ENCODE assay signal across 8 cellular contexts in genomic region chr14:100486025-100486828, GRCh38.
DNase-seq lines count a peak whose midpoint lies in the region; ATAC-seq, FAIRE-seq and TF ChIP-seq lines count a peak whose summit lies in the region.

No MANE protein-coding gene starts in this region.

- H3K4me2 ChIP-seq in GM12878 (ENCODE audit: control insufficient read depth, insufficient read depth): peak overlapping the region; percentile 35

- TF ChIP-seq RAD21 in GM12878 (IDR thresholded peaks at IDR 0.05; ENCODE audit: insufficient read depth, low read depth, low read length): no peak

- no peaks in the 10 kb centered on the region for H3K79me2 ChIP-seq in GM12878 (ENCODE audit: control insufficient read depth, insufficient read depth, low read length)

- POLR2A ChIA-PET in GM12878 (lab: Charles Lee): no interaction called here

- H3K27me3 ChIP-seq in MG63: no peaks in the 10 kb centered on the region
- no peaks in the 10 kb centered on the region for H3K27me3 ChIP-seq in GM12878 (replicated peaks in 1 of 2; ENCODE audit: control insufficient read depth in 2 of 2, insufficient read depth in 2 of 2, low read length in 1 of 2)

- peak in 1 of 2 experiments; percentile 45; a peak in 1 of 4 replicates for TF ChIP-seq EP300 in GM12878 (IDR thresholded peaks at IDR 0.05; ENCODE audit: borderline replicate concordance in 1 of 2, control insufficient read depth in 1 of 2, low read depth in 2 of 2, low read length in 2 of 2)

- no peaks in the 10 kb centered on the region for H4K20me1 ChIP-seq in GM12878 (ENCODE audit: control insufficient read depth, insufficient read depth)

- in situ Hi-C loops in GM12878 (cut with MboI): no loop called here

- CTCF ChIA-PET in GM12878 (lab: Yijun Ruan, JAX): interaction anchor here (1.1 kb wide), 1 partner anchor 114 kb away, joined by 3 read pairs; no protein-coding TSS in a partner anchor

- intact Hi-C loops in GM12878 (cut with micrococcal nuclease; ENCODE audit: unreplicated experiment): no loop called here

- no peak for FAIRE-seq in GM12878 (lab: Jason Lieb, UNC)

- SMC1A ChIA-PET in GM12878 (lab: Charles Lee; ENCODE audit: uncharacterized antibody, unreplicated experiment): interaction anchor here (0.7 kb wide), 1 partner anchor 8 kb away, joined by 3 read pairs; no protein-coding TSS in a partner anchor

- no TSS peak for BruUV-seq in GM12878 (replicated peaks; lab: Mats Ljungman, UMichigan)

- TF ChIP-seq CTCF in GM12878 (IDR thresholded peaks at IDR 0.05 in 2 of 3, conservative IDR thresholded peaks at IDR 0.05 in 1 of 3; ENCODE audit: control insufficient read depth in 2 of 3, extremely low read depth in 1 of 3, insufficient read depth in 1 of 3, low read depth in 3 of 3, low read length in 3 of 3): no peak

- no peak overlapping the region for H3K27ac ChIP-seq in GM12878 (ENCODE audit: control insufficient read depth, insufficient read depth)

- RAD21 ChIA-PET in GM12878 (lab: Charles Lee; ENCODE audit: unreplicated experiment): interaction anchor here (2.0 kb wide), 1 partner anchor 159 kb away, joined by 7 read pairs; no protein-coding TSS in a partner anchor

- ATAC-seq in GM21737 (IDR thresholded peaks at IDR 0.05; ENCODE audit: unreplicated experiment) (peak; percentile 51), GM12878 (peak; percentile 95), left lobe of liver (peak; percentile 63)

- H3K9me3 ChIP-seq in MG63 (no peaks in the 10 kb centered on the region), GM12878 (replicated peaks; ENCODE audit: control insufficient read depth, insufficient read depth, low read length) (no peaks in the 10 kb centered on the region; the same call in 2 of the 3 replicates)

- peaks cover 8% of the 10 kb centered on the region for H3K4me1 ChIP-seq in GM12878 (ENCODE audit: control insufficient read depth, insufficient read depth, low read length)

- H3K36me3 ChIP-seq in MG63 (no peaks in the 10 kb centered on the region), GM12878 (ENCODE audit: control insufficient read depth in 2 of 2, insufficient read depth in 2 of 2, low read length in 1 of 2) (no peaks in the 10 kb centered on the region)

- 13% methylated on average over 21 of the region's 21 CpGs for WGBS in GM12878 (ENCODE audit: insufficient coverage, insufficient replicate concordance, low lambda C conversion rate, missing lambda C conversion rate)

- DNase-seq in DMS79 treated with DMSO at 0.1 percent for 48 hours (lab: John Stamatoyannopoulos, UW) (peak; percentile 79), MG63 (peak; percentile 65), T-helper 9 cell (peak; percentile 52), GM12878 (ENCODE audit: low read depth, low spot score) (peak; percentile 66), left lobe of liver (ENCODE audit: low spot score) (no peak), SIG-M5 treated with dmso at 0.1 percent for 504 hours (lab: John Stamatoyannopoulos, UW; ENCODE audit: unreplicated experiment) (no peak)
- peak; percentile 10 to 31 for DNase-seq in stimulated activated CD8-positive, alpha-beta memory T cell treated with anti-CD3 and anti-CD28 coated beads, Interleukin-4, amount 100 ng/mL, for 1 hour (ENCODE audit: low read depth in 2 of 2, low spot score in 1 of 2)

- H3K4me3 ChIP-seq in MG63: no peak overlapping the region
- no peak overlapping the region for H3K4me3 ChIP-seq in GM12878

- no peak overlapping the region for H3K9ac ChIP-seq in GM12878 (ENCODE audit: control insufficient read depth, insufficient read depth, low read length)

- no peak overlapping the region for H2AFZ ChIP-seq in GM12878 (ENCODE audit: control insufficient read depth, low read depth, low read length)

- no peak for TF ChIP-seq POLR2A in GM12878 (IDR thresholded peaks at IDR 0.05; ENCODE audit: low read depth, low read length)

TF ChIP-seq in GM12878, 131 proteins besides CTCF, POLR2A, EP300 and RAD21 (continues in another document):
- no peak for TF ChIP-seq ZBTB33 (IDR thresholded peaks at IDR 0.05)
- peak; percentile 17; the same call in 1 of the 2 replicates for TF ChIP-seq PKNOX1 (IDR thresholded peaks at IDR 0.05)
- no peak for TF ChIP-seq SIN3A (IDR thresholded peaks at IDR 0.05; ENCODE audit: low read depth, low read length)
- no peak for TF ChIP-seq SPI1 (IDR thresholded peaks at IDR 0.05; ENCODE audit: borderline replicate concordance, insufficient read depth, low read depth, low read length)
- TF ChIP-seq RELB (IDR thresholded peaks at IDR 0.05; ENCODE audit: low read depth): peak; percentile 82; the same call in 1 of the 2 replicates
- TF ChIP-seq TCF7 (IDR thresholded peaks at IDR 0.05; ENCODE audit: borderline replicate concordance): peak; percentile 90
- TF ChIP-seq E2F8 (IDR thresholded peaks at IDR 0.05; ENCODE audit: low read depth, partially characterized antibody): peak; percentile 58
- peak; percentile 43; the same call in 1 of the 2 replicates for TF ChIP-seq RAD51 (IDR thresholded peaks at IDR 0.05)
- TF ChIP-seq CREM (IDR thresholded peaks at IDR 0.05; ENCODE audit: low read depth): peak; percentile 52
- TF ChIP-seq ZSCAN29 (IDR thresholded peaks at IDR 0.05): peak; percentile 78
- TF ChIP-seq USF1 (IDR thresholded peaks at IDR 0.05; ENCODE audit: borderline replicate concordance, extremely low read length, insufficient read depth, low read depth, low read length): peak; percentile 13
- peak; percentile 78 for TF ChIP-seq ATF7 (IDR thresholded peaks at IDR 0.05; ENCODE audit: low read depth)
- peak; percentile 50; the same call in 1 of the 2 replicates for TF ChIP-seq ZBED1 (IDR thresholded peaks at IDR 0.05; ENCODE audit: borderline replicate concordance)
- 0 out of 2 replicates have a peak, but pooled peaks have one; percentile 31 for TF ChIP-seq DPF2 (IDR thresholded peaks at IDR 0.05)

Comparison
In these comparisons a context has a peak if more than half of its experiments do, and no peak if none do; other contexts are left out.
1. DNase-seq: peak in DMS79 treated with DMSO at 0.1 percent for 48 hours (single experiment), MG63 (single experiment), T-helper 9 cell (single experiment), GM12878 (single experiment) and stimulated activated CD8-positive, alpha-beta memory T cell treated with anti-CD3 and anti-CD28 coated beads, Interleukin-4, amount 100 ng/mL, for 1 hour (2 of 2); none in left lobe of liver (single experiment) and SIG-M5 treated with dmso at 0.1 percent for 504 hours (single experiment).
2. Peak in every context shown above with its lines, with median percentiles within 50 percentile points of each other: ATAC-seq.